In the genomic region with DNA sequence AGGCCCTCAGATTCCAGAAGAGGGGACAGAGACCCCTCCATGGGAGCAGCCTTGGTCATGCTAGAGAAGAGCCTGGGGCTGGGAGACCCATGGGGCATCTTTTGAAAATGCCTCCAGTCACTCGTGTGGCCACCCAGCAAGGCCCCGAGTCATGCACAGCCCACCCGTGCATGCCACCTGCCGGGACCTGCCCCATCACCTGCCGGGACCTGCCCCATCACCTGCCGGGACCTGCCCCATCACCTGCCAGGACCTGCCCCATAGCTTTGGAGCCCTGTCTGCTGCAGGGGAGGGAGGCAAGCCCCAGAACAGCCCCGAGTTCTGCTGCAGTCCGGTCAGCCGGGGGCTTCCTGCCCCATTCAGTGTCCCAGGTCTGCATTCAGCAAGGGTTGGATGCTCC, we compare ENCODE assay signal across 2 cellular contexts.
A peak's percentile ranks its signal among the peaks of the same experiment; 100 is the strongest.
TF ChIP-seq lines count a peak whose summit lies in the region.

No MANE protein-coding gene starts in this region.

TF ChIP-seq in GM23338, 12 proteins besides CTCF, POLR2A, EP300 and RAD21:
- TF ChIP-seq ZNF331 (CRISPR knock-in tag; IDR thresholded peaks at IDR 0.05; ENCODE audit: low read depth) (no peak), EZH2phosphoT487 (IDR thresholded peaks at IDR 0.05; ENCODE audit: unreplicated experiment) (no peak), NANOG (IDR thresholded peaks at IDR 0.05; ENCODE audit: borderline replicate concordance) (no peak), CREB1 (CRISPR knock-in tag; IDR thresholded peaks at IDR 0.05; ENCODE audit: low read depth) (no peak), STAT1 (IDR thresholded peaks at IDR 0.05; ENCODE audit: unreplicated experiment) (no peak), JUNB (IDR thresholded peaks at IDR 0.05; ENCODE audit: unreplicated experiment) (no peak)
- TF ChIP-seq, protein P1, sequence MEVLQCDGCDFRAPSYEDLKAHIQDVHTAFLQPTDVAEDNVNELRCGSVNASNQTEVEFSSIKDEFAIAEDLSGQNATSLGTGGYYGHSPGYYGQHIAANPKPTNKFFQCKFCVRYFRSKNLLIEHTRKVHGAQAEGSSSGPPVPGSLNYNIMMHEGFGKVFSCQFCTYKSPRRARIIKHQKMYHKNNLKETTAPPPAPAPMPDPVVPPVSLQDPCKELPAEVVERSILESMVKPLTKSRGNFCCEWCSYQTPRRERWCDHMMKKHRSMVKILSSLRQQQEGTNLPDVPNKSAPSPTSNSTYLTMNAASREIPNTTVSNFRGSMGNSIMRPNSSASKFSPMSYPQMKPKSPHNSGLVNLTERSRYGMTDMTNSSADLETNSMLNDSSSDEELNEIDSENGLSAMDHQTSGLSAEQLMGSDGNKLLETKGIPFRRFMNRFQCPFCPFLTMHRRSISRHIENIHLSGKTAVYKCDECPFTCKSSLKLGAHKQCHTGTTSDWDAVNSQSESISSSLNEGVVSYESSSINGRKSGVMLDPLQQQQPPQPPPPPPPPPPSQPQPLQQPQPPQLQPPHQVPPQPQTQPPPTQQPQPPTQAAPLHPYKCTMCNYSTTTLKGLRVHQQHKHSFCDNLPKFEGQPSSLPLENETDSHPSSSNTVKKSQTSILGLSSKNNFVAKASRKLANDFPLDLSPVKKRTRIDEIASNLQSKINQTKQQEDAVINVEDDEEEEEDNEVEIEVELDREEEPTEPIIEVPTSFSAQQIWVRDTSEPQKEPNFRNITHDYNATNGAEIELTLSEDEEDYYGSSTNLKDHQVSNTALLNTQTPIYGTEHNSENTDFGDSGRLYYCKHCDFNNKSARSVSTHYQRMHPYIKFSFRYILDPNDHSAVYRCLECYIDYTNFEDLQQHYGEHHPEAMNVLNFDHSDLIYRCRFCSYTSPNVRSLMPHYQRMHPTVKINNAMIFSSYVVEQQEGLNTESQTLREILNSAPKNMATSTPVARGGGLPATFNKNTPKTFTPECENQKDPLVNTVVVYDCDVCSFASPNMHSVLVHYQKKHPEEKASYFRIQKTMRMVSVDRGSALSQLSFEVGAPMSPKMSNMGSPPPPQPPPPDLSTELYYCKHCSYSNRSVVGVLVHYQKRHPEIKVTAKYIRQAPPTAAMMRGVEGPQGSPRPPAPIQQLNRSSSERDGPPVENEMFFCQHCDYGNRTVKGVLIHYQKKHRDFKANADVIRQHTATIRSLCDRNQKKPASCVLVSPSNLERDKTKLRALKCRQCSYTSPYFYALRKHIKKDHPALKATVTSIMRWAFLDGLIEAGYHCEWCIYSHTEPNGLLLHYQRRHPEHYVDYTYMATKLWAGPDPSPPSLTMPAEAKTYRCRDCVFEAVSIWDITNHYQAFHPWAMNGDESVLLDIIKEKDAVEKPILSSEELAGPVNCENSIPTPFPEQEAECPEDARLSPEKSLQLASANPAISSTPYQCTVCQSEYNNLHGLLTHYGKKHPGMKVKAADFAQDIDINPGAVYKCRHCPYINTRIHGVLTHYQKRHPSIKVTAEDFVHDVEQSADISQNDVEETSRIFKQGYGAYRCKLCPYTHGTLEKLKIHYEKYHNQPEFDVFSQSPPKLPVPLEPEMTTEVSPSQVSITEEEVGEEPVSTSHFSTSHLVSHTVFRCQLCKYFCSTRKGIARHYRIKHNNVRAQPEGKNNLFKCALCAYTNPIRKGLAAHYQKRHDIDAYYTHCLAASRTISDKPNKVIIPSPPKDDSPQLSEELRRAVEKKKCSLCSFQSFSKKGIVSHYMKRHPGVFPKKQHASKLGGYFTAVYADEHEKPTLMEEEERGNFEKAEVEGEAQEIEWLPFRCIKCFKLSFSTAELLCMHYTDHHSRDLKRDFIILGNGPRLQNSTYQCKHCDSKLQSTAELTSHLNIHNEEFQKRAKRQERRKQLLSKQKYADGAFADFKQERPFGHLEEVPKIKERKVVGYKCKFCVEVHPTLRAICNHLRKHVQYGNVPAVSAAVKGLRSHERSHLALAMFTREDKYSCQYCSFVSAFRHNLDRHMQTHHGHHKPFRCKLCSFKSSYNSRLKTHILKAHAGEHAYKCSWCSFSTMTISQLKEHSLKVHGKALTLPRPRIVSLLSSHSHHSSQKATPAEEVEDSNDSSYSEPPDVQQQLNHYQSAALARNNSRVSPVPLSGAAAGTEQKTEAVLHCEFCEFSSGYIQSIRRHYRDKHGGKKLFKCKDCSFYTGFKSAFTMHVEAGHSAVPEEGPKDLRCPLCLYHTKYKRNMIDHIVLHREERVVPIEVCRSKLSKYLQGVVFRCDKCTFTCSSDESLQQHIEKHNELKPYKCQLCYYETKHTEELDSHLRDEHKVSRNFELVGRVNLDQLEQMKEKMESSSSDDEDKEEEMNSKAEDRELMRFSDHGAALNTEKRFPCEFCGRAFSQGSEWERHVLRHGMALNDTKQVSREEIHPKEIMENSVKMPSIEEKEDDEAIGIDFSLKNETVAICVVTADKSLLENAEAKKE (CRISPR knock-in tag; IDR thresholded peaks at IDR 0.05), result no peak

TF ChIP-seq in HepG2, 621 proteins besides CTCF, POLR2A, EP300 and RAD21:
- TF ChIP-seq, protein P2, sequence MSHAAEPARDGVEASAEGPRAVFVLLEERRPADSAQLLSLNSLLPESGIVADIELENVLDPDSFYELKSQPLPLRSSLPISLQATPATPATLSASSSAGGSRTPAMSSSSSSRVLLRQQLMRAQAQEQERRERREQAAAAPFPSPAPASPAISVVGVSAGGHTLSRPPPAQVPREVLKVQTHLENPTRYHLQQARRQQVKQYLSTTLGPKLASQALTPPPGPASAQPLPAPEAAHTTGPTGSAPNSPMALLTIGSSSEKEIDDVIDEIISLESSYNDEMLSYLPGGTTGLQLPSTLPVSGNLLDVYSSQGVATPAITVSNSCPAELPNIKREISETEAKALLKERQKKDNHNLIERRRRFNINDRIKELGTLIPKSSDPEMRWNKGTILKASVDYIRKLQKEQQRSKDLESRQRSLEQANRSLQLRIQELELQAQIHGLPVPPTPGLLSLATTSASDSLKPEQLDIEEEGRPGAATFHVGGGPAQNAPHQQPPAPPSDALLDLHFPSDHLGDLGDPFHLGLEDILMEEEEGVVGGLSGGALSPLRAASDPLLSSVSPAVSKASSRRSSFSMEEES (CRISPR knock-in tag; IDR thresholded peaks at IDR 0.05), result no peak
- 0 out of 2 replicates have a peak, but pooled peaks have one; percentile 26 for TF ChIP-seq MTF2 (CRISPR knock-in tag; IDR thresholded peaks at IDR 0.05; ENCODE audit: borderline replicate concordance)
